12 cellular contexts compared by ENCODE assay signal in genomic region chr2:197324801-197325200, GRCh38. TPM values are rescaled to one million over a fixed set of nuclear protein-coding genes. Genes with fewer than 3 reads are reported as not detected.
DNase-seq lines count a peak whose midpoint lies in the region; ATAC-seq and TF ChIP-seq lines count a peak whose summit lies in the region.
"Had no signal": no experiment of that assay in that cellular context is flagged by ENCODE, and none has a peak within 500 bp of the region (broad histone marks: within the 10 kb centered on the region; RNA-seq: fewer than 3 reads in every experiment).

No MANE protein-coding gene starts in this region.

- H3K4ac ChIP-seq in neuronal stem cell (ENCODE audit: low read length): no peak overlapping the region

- no peaks in the 10 kb centered on the region for H3K79me1 ChIP-seq in neuronal stem cell (ENCODE audit: low read depth, low read length)

- 0 out of 2 replicates have a peak, but pooled peaks cover 2% of the 10 kb centered on the region for H3F3A ChIP-seq in DOHH2 (ENCODE audit: control insufficient read depth, insufficient read depth)

- peaks cover 59% of the 10 kb centered on the region for H3K4me1 ChIP-seq in DOHH2 (ENCODE audit: control insufficient read depth, low read length)
- H3K4me1 ChIP-seq in OCI-LY3 (ENCODE audit: low read length): peaks cover 8% of the 10 kb centered on the region
- peaks cover 0 to 2% of the 10 kb centered on the region in 2 donors for H3K4me1 ChIP-seq in neuronal stem cell (ENCODE audit: control insufficient read depth in 2 of 2, insufficient read depth in 1 of 2, low read depth in 1 of 2, low read length in 2 of 2)

- H3K9me3 ChIP-seq in DOHH2 (ENCODE audit: control insufficient read depth, insufficient read depth, low read length): no peaks in the 10 kb centered on the region
- no peaks in the 10 kb centered on the region for H3K9me3 ChIP-seq in OCI-LY3 (ENCODE audit: insufficient read depth, low read length)
- H3K9me3 ChIP-seq in neuronal stem cell (replicated peaks in 1 of 2; ENCODE audit: control insufficient read depth in 2 of 2, insufficient read depth in 1 of 2, low read depth in 1 of 2, low read length in 2 of 2): no peaks in the 10 kb centered on the region

- ATAC-seq in GM19043 (IDR thresholded peaks at IDR 0.05; ENCODE audit: low read depth, unreplicated experiment) (peak; percentile 89), HG02870 (IDR thresholded peaks at IDR 0.05; ENCODE audit: unreplicated experiment) (peak; percentile 49)
- ATAC-seq: sciatic nerve had no signal

- H4K8ac ChIP-seq in neuronal stem cell (ENCODE audit: low read depth, low read length): no peak overlapping the region

- no peak overlapping the region for H2BK12ac ChIP-seq in neuronal stem cell (ENCODE audit: low read length)

- H3K23ac ChIP-seq in neuronal stem cell (ENCODE audit: low read depth, low read length, poor library complexity): no peak overlapping the region

- no peak overlapping the region for H3K18ac ChIP-seq in neuronal stem cell (ENCODE audit: low read length)

- no peak overlapping the region for H3K14ac ChIP-seq in neuronal stem cell (ENCODE audit: low read length)

- H3K79me2 ChIP-seq in DOHH2 (ENCODE audit: control insufficient read depth, low read length): peaks cover 20% of the 10 kb centered on the region
- H3K79me2 ChIP-seq in OCI-LY3 (ENCODE audit: low read length): no peaks in the 10 kb centered on the region

- DNase-seq in neuronal stem cell (ENCODE audit: low spot score) (no peak), islet precursor cell (no peak), NCI-H774 (lab: John Stamatoyannopoulos, UW) (no peak)
- no peak for DNase-seq in activated CD4-positive, alpha-beta T cell treated with anti-CD3 and anti-CD28 coated beads for 48 hours
- DNase-seq: activated gamma-delta T cell, NCI-H1105 had no signal

- peaks cover 41% of the 10 kb centered on the region for H3K36me3 ChIP-seq in DOHH2 (ENCODE audit: control insufficient read depth, low read length)
- H3K36me3 ChIP-seq in OCI-LY3 (replicated peaks; ENCODE audit: low read depth, low read length): peaks cover 19% of the 10 kb centered on the region
- H3K36me3 ChIP-seq in neuronal stem cell (replicated peaks in 1 of 2; ENCODE audit: control insufficient read depth in 2 of 2, insufficient read depth in 2 of 2, low read length in 2 of 2): no peaks in the 10 kb centered on the region

- H3K4me3 ChIP-seq in DOHH2 (ENCODE audit: low read length) (0 out of 2 replicates have a peak overlapping the region, but pooled peaks have one; percentile 12), OCI-LY3 (ENCODE audit: low read length) (no peak overlapping the region), neuronal stem cell (ENCODE audit: low read length in 2 of 2) (no peak overlapping the region)
- H3K4me3 ChIP-seq: SK-N-MC had no signal

- H4K91ac ChIP-seq in neuronal stem cell (ENCODE audit: low read depth, low read length, poor library complexity): no peak overlapping the region

- no peak overlapping the region for H2BK15ac ChIP-seq in neuronal stem cell (ENCODE audit: low read length)

- no peak overlapping the region for H2BK5ac ChIP-seq in neuronal stem cell (ENCODE audit: low read length)

- no peak overlapping the region for H2AK5ac ChIP-seq in neuronal stem cell (ENCODE audit: low read depth, low read length)

- H3K9me2 ChIP-seq in DOHH2 (replicated peaks; ENCODE audit: control insufficient read depth, low read length): no peaks in the 10 kb centered on the region

- H3K4me2 ChIP-seq in DOHH2 (ENCODE audit: low read length) (peak overlapping the region; percentile 57), OCI-LY3 (ENCODE audit: low read length) (peak overlapping the region; percentile 23; the same call in 1 of the 2 replicates), neuronal stem cell (ENCODE audit: insufficient read depth, low read length, poor library complexity, severe bottlenecking) (no peak overlapping the region)

- H3K27me3 ChIP-seq in DOHH2 (ENCODE audit: control insufficient read depth, low read length): no peaks in the 10 kb centered on the region
- no peaks in the 10 kb centered on the region for H3K27me3 ChIP-seq in OCI-LY3 (ENCODE audit: low read depth, low read length)
- H3K27me3 ChIP-seq in neuronal stem cell (ENCODE audit: control insufficient read depth in 3 of 3, insufficient read depth in 3 of 3, low read depth in 1 of 3, low read length in 3 of 3): peaks cover 0 to 14% (median 0%) of the 10 kb centered on the region in 3 experiments

- TF ChIP-seq CTCF in DOHH2 (IDR thresholded peaks at IDR 0.05; ENCODE audit: low read depth, low read length, poor library complexity, severe bottlenecking) (no peak), OCI-LY3 (IDR thresholded peaks at IDR 0.05; ENCODE audit: low read depth, low read length) (no peak)

- H2BK120ac ChIP-seq in neuronal stem cell (ENCODE audit: low read depth, low read length): no peak overlapping the region

- no peak overlapping the region for H3K9ac ChIP-seq in OCI-LY3 (ENCODE audit: low read length)
- H3K9ac ChIP-seq in neuronal stem cell (ENCODE audit: low read depth, low read length, poor library complexity): no peak overlapping the region

- H3K27ac ChIP-seq in DOHH2 (ENCODE audit: low read depth, low read length) (no peak overlapping the region), OCI-LY3 (ENCODE audit: low read length) (no peak overlapping the region), neuronal stem cell (replicated peaks; ENCODE audit: low read length) (no peak overlapping the region)
- H3K27ac ChIP-seq: SK-N-MC had no signal

- H2AFZ ChIP-seq in OCI-LY3 (ENCODE audit: low read depth, low read length) (no peak overlapping the region), neuronal stem cell (ENCODE audit: low read length) (no peak overlapping the region)

- H4K20me1 ChIP-seq in DOHH2 (ENCODE audit: control insufficient read depth, insufficient read depth, low read depth, low read length) (no peaks in the 10 kb centered on the region), OCI-LY3 (ENCODE audit: insufficient read depth, low read length) (no peaks in the 10 kb centered on the region)

RNA-seq across cellular contexts. Expression of gene ANKRD44, which starts 14.2 kb away (rescaled TPM):
- 0.88 TPM for polyA plus RNA-seq in neuronal stem cell (2013, experiment 1 of 2)
- polyA plus RNA-seq in neuronal stem cell (2013, experiment 2 of 2): 0.97 TPM
